Comparison of ENCODE assay signal across 8 cellular contexts in the genomic region with DNA sequence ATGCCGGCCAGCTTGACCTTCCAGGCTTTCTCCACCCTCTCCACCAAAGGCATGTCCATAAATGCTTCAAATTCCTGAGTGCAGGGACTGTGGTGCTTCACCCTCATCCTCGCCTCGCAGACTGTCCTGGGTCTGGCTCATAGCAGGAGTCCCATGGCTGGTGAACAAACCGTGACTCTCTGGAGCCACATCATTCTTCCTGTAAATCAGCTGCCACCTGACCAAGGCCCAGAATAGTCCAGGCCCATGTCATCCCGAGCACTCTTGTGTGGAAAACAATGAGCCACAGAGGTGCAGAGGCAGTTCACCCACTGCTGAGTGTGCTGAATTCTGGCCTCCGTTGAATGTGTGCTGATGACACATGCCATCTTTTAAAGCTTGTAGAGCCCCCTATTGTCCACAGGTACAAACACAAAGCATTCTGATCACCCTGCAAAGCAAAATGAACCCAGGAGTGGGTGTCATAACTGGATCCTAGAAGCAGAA.
A peak's percentile ranks its signal among the peaks of the same experiment; 100 is the strongest.
DNase-seq lines count a peak whose midpoint lies in the region; ATAC-seq, FAIRE-seq and TF ChIP-seq lines count a peak whose summit lies in the region.

No MANE protein-coding gene starts in this region.

- intact Hi-C loops in pancreas (cut with DNase I) = no loop called here

- TF ChIP-seq CTCF in epithelial cell of proximal tubule (conservative IDR thresholded peaks at IDR 0.05; ENCODE audit: low read depth, low read length) (peak; percentile 64), pancreas (IDR thresholded peaks at IDR 0.05) (no peak)

- no peaks in the 10 kb centered on the region for H3K4me1 ChIP-seq in pancreas

- H3K9me3 ChIP-seq in pancreas = no peaks in the 10 kb centered on the region

- H3K27ac ChIP-seq in pancreas = no peak overlapping the region

- H3K36me3 ChIP-seq in pancreas = no peaks in the 10 kb centered on the region

- H3K27me3 ChIP-seq in pancreas = no peaks in the 10 kb centered on the region

- DNase-seq in GM04504 (ENCODE audit: low read depth) = peak; percentile 64
- DNase-seq in NCI-H226 = peak; percentile 33
- DNase-seq in epithelial cell of proximal tubule (ENCODE audit: low read depth) = peak; percentile 98
- no peak for DNase-seq in pancreas
- DNase-seq in COLO829 (ENCODE audit: low spot score) = no peak
- no peak for DNase-seq in G401 (ENCODE audit: low spot score)

- ATAC-seq in pancreas (peak in 3 of 4 donors; percentile 28 to 62 (median 34)), HG03280 (IDR thresholded peaks at IDR 0.05; ENCODE audit: unreplicated experiment) (no peak), HG02973 (IDR thresholded peaks at IDR 0.05; ENCODE audit: unreplicated experiment) (no peak)

- in situ Hi-C loops in G401 (cut with HindIII; ENCODE audit: low sequenced_read_pairs) = no loop called here

- 65 to 71% methylated on average over 6 of the region's 6 CpGs for whole genome bisulfite sequencing in pancreas, 2 donors

- H3K4me3 ChIP-seq in epithelial cell of proximal tubule (ENCODE audit: low read depth, low read length) = no peak overlapping the region
- no peak overlapping the region for H3K4me3 ChIP-seq in pancreas

- no peak for FAIRE-seq in pancreas (lab: Jason Lieb, UNC)

Comparison
In these comparisons a context has a peak if more than half of its experiments do, and no peak if none do; other contexts are left out.
1. DNase-seq: peak in GM04504 (single experiment), NCI-H226 (single experiment) and epithelial cell of proximal tubule (single experiment); none in pancreas (0 of 6), COLO829 (single experiment) and G401 (single experiment).
2. ATAC-seq: peak in pancreas (3 of 4); none in HG03280 (single experiment) and HG02973 (single experiment).